8 cellular contexts compared by ENCODE assay signal in the genomic region with DNA sequence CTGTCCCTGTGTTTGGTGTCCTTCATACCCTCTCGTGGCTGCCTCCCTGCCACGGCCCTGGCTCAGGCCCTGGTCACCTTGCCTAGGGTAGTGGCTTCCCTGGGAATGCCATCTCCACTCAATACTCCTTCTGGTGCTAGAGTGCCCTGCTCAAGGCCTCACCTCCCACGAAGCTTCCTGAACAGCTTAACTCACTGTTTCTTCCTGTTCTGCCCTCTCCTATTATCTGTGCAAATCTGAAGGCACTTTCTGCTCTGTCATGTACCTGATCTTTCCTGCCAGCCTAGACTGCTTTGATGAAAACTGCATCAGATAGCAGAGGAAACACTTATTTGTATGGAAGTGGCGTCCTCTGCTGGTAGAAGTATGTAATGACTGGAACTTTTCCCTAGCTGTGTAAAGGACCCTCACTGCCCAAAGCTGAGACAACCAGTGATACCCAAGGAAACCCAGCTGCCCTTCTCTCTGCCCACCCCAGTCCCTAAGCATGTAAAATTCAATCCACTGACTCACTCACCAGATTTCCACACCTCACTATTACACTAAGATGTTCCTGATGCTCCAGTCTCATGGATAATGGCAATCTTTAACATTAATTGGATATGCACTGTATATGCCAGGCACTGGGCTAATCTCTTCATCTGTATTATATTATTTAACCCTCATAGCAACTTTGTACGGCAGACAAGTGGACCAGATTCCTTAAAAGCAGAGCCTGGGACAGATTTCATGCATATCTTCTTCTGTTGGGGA. TPM values are rescaled to one million over a fixed set of nuclear protein-coding genes. Genes with fewer than 3 reads are reported as not detected.
DNase-seq lines count a peak whose midpoint lies in the region; ATAC-seq and TF ChIP-seq lines count a peak whose summit lies in the region.

No MANE protein-coding gene starts in this region.

- no peaks in the 10 kb centered on the region for H3K36me3 Mint-ChIP-seq in activated naive CD8-positive, alpha-beta T cell treated with anti-CD3 and anti-CD28 coated beads for 36 hours

- DNase-seq in DND-41 = peak; percentile 59
- DNase-seq in HuH-7 (ENCODE audit: low spot score) = peak; percentile 74
- peak; percentile 96 for DNase-seq in NCI-H82 (lab: John Stamatoyannopoulos, UW)
- DNase-seq in activated naive CD8-positive, alpha-beta T cell treated with anti-CD3 and anti-CD28 coated beads for 36 hours = peak; percentile 37
- no peak for DNase-seq in right cardiac atrium
- peak; percentile 48 to 54 for DNase-seq in gastrocnemius medialis

- WGBS in right cardiac atrium = 33% methylated on average over 5 of the region's 5 CpGs

- no peak overlapping the region for H3K4me3 Mint-ChIP-seq in activated naive CD8-positive, alpha-beta T cell treated with anti-CD3 and anti-CD28 coated beads for 36 hours

- intact Hi-C loops in right cardiac atrium (cut with DNase I) = loop anchor here in 2 of 4 donors (10.0 kb wide), 2 partner anchors 216 to 224 kb away; no protein-coding TSS in a partner anchor
- intact Hi-C loops in gastrocnemius medialis (cut with DNase I; ENCODE audit: low total_unique reads) = loop anchor here (2.0 to 10.0 kb wide), 4 partner anchors 152 to 806 kb away; a partner anchor contains a TSS

- H3K27me3 ChIP-seq in DND-41 (ENCODE audit: insufficient read depth, low read length, poor library complexity) (no peaks in the 10 kb centered on the region), right cardiac atrium (ENCODE audit: control insufficient read depth, insufficient read depth) (no peaks in the 10 kb centered on the region), gastrocnemius medialis (no peaks in the 10 kb centered on the region)

- no peak overlapping the region for H3K9ac ChIP-seq in DND-41 (ENCODE audit: low read depth, low read length)

- peaks cover 33% of the 10 kb centered on the region for H3K4me1 ChIP-seq in DND-41 (ENCODE audit: insufficient read depth, low read length)
- H3K4me1 ChIP-seq in right cardiac atrium (ENCODE audit: control insufficient read depth, insufficient read depth, low read length) = no peaks in the 10 kb centered on the region
- peaks cover 47 to 51% of the 10 kb centered on the region in 2 donors for H3K4me1 ChIP-seq in gastrocnemius medialis

- H3K27me3 Mint-ChIP-seq in activated naive CD8-positive, alpha-beta T cell treated with anti-CD3 and anti-CD28 coated beads for 36 hours = no peaks in the 10 kb centered on the region

- H3K9me3 ChIP-seq in DND-41 (ENCODE audit: insufficient read depth, low read length, severe bottlenecking) = no peaks in the 10 kb centered on the region
- H3K9me3 ChIP-seq in right cardiac atrium (ENCODE audit: control insufficient read depth, low read length) = no peaks in the 10 kb centered on the region
- H3K9me3 ChIP-seq in gastrocnemius medialis = no peaks in the 10 kb centered on the region

- no peak for TF ChIP-seq POLR2A in gastrocnemius medialis (IDR thresholded peaks at IDR 0.05)

- H4K20me1 ChIP-seq in DND-41 (ENCODE audit: insufficient read depth, low read length) = no peaks in the 10 kb centered on the region

- in situ Hi-C loops in gastrocnemius medialis (cut with MboI; ENCODE audit: low sequenced_read_pairs in 4 of 4) = no loop called here

- peaks cover 21% of the 10 kb centered on the region for H3K4me1 Mint-ChIP-seq in activated naive CD8-positive, alpha-beta T cell treated with anti-CD3 and anti-CD28 coated beads for 36 hours

- TF ChIP-seq CTCF in DND-41 (IDR thresholded peaks at IDR 0.05; ENCODE audit: borderline replicate concordance, extremely low read depth, low read length, poor library complexity, severe bottlenecking) (peak; percentile 94), gastrocnemius medialis (IDR thresholded peaks at IDR 0.05 in 4 of 5, conservative IDR thresholded peaks at IDR 0.05 in 1 of 5) (peak; percentile 91 to 98 (median 97))

- peak overlapping the region; percentile 9; the same call in 1 of the 2 replicates for H2AFZ ChIP-seq in DND-41 (ENCODE audit: low read depth, low read length)

- H3K36me3 ChIP-seq in DND-41 (ENCODE audit: insufficient read depth, low read length) (no peaks in the 10 kb centered on the region), gastrocnemius medialis (no peaks in the 10 kb centered on the region)

- no peaks in the 10 kb centered on the region for H3K9me3 Mint-ChIP-seq in activated naive CD8-positive, alpha-beta T cell treated with anti-CD3 and anti-CD28 coated beads for 36 hours

- no peak overlapping the region for H3K27ac Mint-ChIP-seq in activated naive CD8-positive, alpha-beta T cell treated with anti-CD3 and anti-CD28 coated beads for 36 hours

- H3K27ac ChIP-seq in DND-41 (ENCODE audit: low read length) (peak overlapping the region; percentile 51), right cardiac atrium (ENCODE audit: low read length) (peak overlapping the region; percentile 25), gastrocnemius medialis (peak overlapping the region; percentile 86 to 93 (median 88))

- H3K4me3 ChIP-seq in DND-41 (ENCODE audit: low read depth in 1 of 2, low read length in 2 of 2) (no peak overlapping the region), right cardiac atrium (ENCODE audit: low read length) (no peak overlapping the region), gastrocnemius medialis (no peak overlapping the region)

- H3K4me2 ChIP-seq in DND-41 (ENCODE audit: insufficient read depth, low read length) = no peak overlapping the region

- ATAC-seq in DND-41 (ENCODE audit: insufficient read depth, low read depth) = peak; percentile 55
- no peak for ATAC-seq in right cardiac atrium
- ATAC-seq in gastrocnemius medialis = peak; percentile 61 to 62
- ATAC-seq in GM21526 (IDR thresholded peaks at IDR 0.05; ENCODE audit: low FRiP score, unreplicated experiment) = no peak
- no peak for ATAC-seq in HG03442 (IDR thresholded peaks at IDR 0.05; ENCODE audit: unreplicated experiment)

- no peaks in the 10 kb centered on the region for H3K79me2 ChIP-seq in DND-41 (ENCODE audit: insufficient read depth, low read length)

RNA-seq across cellular contexts. Expression of a gene that starts 36.2 kb away (rescaled TPM):
- 10 to 100 TPM; 74.7 to 81.2 TPM for total RNA-seq in activated naive CD8-positive, alpha-beta T cell treated with anti-CD3 and anti-CD28 coated beads for 36 hours
- total RNA-seq in right cardiac atrium (100 to 1,000 TPM in 2 of 4 donors, 10 to 100 TPM in 2; 68.1 to 361 (median 105) TPM), gastrocnemius medialis (100 to 1,000 TPM in 1 of 4 donors, 10 to 100 TPM in 3; 48.0 to 286 (median 74.9) TPM)
- 333 TPM for polyA plus RNA-seq in right cardiac atrium

RNA-seq across cellular contexts. Expression of a gene that starts 39.6 kb away (rescaled TPM):
- under 1 TPM; 0.21 to 0.56 TPM for total RNA-seq in activated naive CD8-positive, alpha-beta T cell treated with anti-CD3 and anti-CD28 coated beads for 36 hours
- total RNA-seq in right cardiac atrium (under 1 TPM in 3 of 4 donors, not detected in 1; 0.25 to 0.64 (median 0.32) TPM), gastrocnemius medialis (under 1 TPM in 1 of 4 donors, not detected in 3; 0.20 TPM)
- polyA plus RNA-seq in right cardiac atrium = 0.09 TPM

Comparison
In these comparisons a context has a peak if more than half of its experiments do, and no peak if none do; other contexts are left out.
1. ATAC-seq: peak in DND-41 (single experiment) and gastrocnemius medialis (2 of 2); none in right cardiac atrium (0 of 2), GM21526 (single experiment) and HG03442 (single experiment).
2. DNase-seq: peak in DND-41 (single experiment), HuH-7 (single experiment), NCI-H82 (single experiment), activated naive CD8-positive, alpha-beta T cell treated with anti-CD3 and anti-CD28 coated beads for 36 hours (single experiment) and gastrocnemius medialis (2 of 2); none in right cardiac atrium (0 of 3).
3. H3K27ac ChIP-seq: peak in every context shown above with its lines; median percentile 88 in gastrocnemius medialis; 51 in DND-41; 25 in right cardiac atrium.